ENCODE assay signal across 8 cellular contexts in genomic region chr19:1507192-1507660, GRCh38. TPM values are rescaled to one million over a fixed set of nuclear protein-coding genes. Genes with fewer than 3 reads are reported as not detected.
DNase-seq lines count a peak whose midpoint lies in the region; ATAC-seq, FAIRE-seq and TF ChIP-seq lines count a peak whose summit lies in the region.
"Had no signal": no experiment of that assay in that cellular context is flagged by ENCODE, and none has a peak within 500 bp of the region (broad histone marks: within the 10 kb centered on the region; RNA-seq: fewer than 3 reads in every experiment).

No MANE protein-coding gene starts in this region.

- CTCF ChIA-PET in CD4-positive, alpha-beta T cell (lab: Charles Lee), result no interaction called here
- CTCF ChIA-PET in naive thymus-derived CD4-positive, alpha-beta T cell (lab: Charles Lee), result no interaction called here

- peaks cover 29% of the 10 kb centered on the region for H3K27me3 Mint-ChIP-seq in CD4-positive, alpha-beta T cell
- H3K27me3 Mint-ChIP-seq in astrocyte (ENCODE audit: low read depth, unreplicated experiment), result peaks cover 5% of the 10 kb centered on the region
- peaks cover 0 to 42% (median 4%) of the 10 kb centered on the region in 5 donors for H3K27me3 Mint-ChIP-seq in naive thymus-derived CD4-positive, alpha-beta T cell

- peak overlapping the region; percentile 87 for H3K27ac Mint-ChIP-seq in CD4-positive, alpha-beta T cell
- peak overlapping the region; percentile 88 for H3K27ac Mint-ChIP-seq in astrocyte (ENCODE audit: unreplicated experiment)
- peak overlapping the region in 5 of 9 donors; percentile 91 to 96 (median 94) for H3K27ac Mint-ChIP-seq in naive thymus-derived CD4-positive, alpha-beta T cell

- no peaks in the 10 kb centered on the region for H3K79me2 ChIP-seq in astrocyte (ENCODE audit: insufficient read depth, low read length)

- FAIRE-seq in astrocyte (lab: Jason Lieb, UNC), result no peak

- H3K36me3 Mint-ChIP-seq in CD4-positive, alpha-beta T cell (ENCODE audit: low read depth), result no peaks in the 10 kb centered on the region
- peaks cover 7% of the 10 kb centered on the region for H3K36me3 Mint-ChIP-seq in astrocyte (ENCODE audit: low read depth, unreplicated experiment)
- H3K36me3 Mint-ChIP-seq in naive thymus-derived CD4-positive, alpha-beta T cell, result peaks cover 0 to 3% (median 0%) of the 10 kb centered on the region in 5 donors

- H3K36me3 ChIP-seq in astrocyte (ENCODE audit: insufficient read depth, low read length), result no peaks in the 10 kb centered on the region
- H3K36me3 ChIP-seq in naive thymus-derived CD4-positive, alpha-beta T cell (ENCODE audit: control insufficient read depth in 2 of 3, insufficient read depth in 3 of 3, low read length in 3 of 3), result no peaks in the 10 kb centered on the region

- H2AFZ ChIP-seq in astrocyte (ENCODE audit: low read depth, low read length), result peak overlapping the region; percentile 35

- peaks cover 25% of the 10 kb centered on the region for H3K4me1 Mint-ChIP-seq in CD4-positive, alpha-beta T cell (ENCODE audit: low read depth)
- H3K4me1 Mint-ChIP-seq in astrocyte (ENCODE audit: low read depth, unreplicated experiment), result no peaks in the 10 kb centered on the region
- H3K4me1 Mint-ChIP-seq in naive thymus-derived CD4-positive, alpha-beta T cell, result peaks cover 7 to 36% (median 25%) of the 10 kb centered on the region in 7 donors

- H3K4me2 ChIP-seq in astrocyte (ENCODE audit: low read length), result peak overlapping the region; percentile 86

- ATAC-seq in CD4-positive, alpha-beta T cell (ENCODE audit: poor library complexity), result no peak
- ATAC-seq in naive thymus-derived CD4-positive, alpha-beta T cell, result no peak
- no peak for ATAC-seq in HG03025 (IDR thresholded peaks at IDR 0.05; ENCODE audit: low FRiP score, unreplicated experiment)

- H3K4me1 ChIP-seq in astrocyte (ENCODE audit: insufficient read depth, low read length), result no peaks in the 10 kb centered on the region
- peaks cover 4 to 12% of the 10 kb centered on the region in 2 donors for H3K4me1 ChIP-seq in naive thymus-derived CD4-positive, alpha-beta T cell (ENCODE audit: control insufficient read depth in 2 of 2, insufficient read depth in 2 of 2, low read length in 2 of 2)

- H3K9me3 ChIP-seq in CD4-positive, alpha-beta T cell (ENCODE audit: control insufficient read depth, low read length), result no peaks in the 10 kb centered on the region
- peaks cover 5% of the 10 kb centered on the region for H3K9me3 ChIP-seq in astrocyte (ENCODE audit: insufficient read depth, low read depth, low read length)
- no peaks in the 10 kb centered on the region for H3K9me3 ChIP-seq in naive thymus-derived CD4-positive, alpha-beta T cell (ENCODE audit: control insufficient read depth in 2 of 3, low read length in 3 of 3)

- no peak for DNase-seq in CD4-positive, alpha-beta T cell
- DNase-seq in astrocyte (ENCODE audit: low read depth), result no peak
- DNase-seq in naive thymus-derived CD4-positive, alpha-beta T cell, result no peak
- DNase-seq in NCI-H510A (lab: John Stamatoyannopoulos, UW), result no peak
- DNase-seq in activated T-cell treated with anti-CD3 and anti-CD28 coated beads, Interleukin-2, amount 50 U/mL, for 48 hours, result no peak

- H3K9ac ChIP-seq in astrocyte (ENCODE audit: low read length), result no peak overlapping the region

- H3K9me3 Mint-ChIP-seq in CD4-positive, alpha-beta T cell, result no peaks in the 10 kb centered on the region
- H3K9me3 Mint-ChIP-seq in astrocyte (ENCODE audit: unreplicated experiment), result peaks cover 8% of the 10 kb centered on the region
- H3K9me3 Mint-ChIP-seq in naive thymus-derived CD4-positive, alpha-beta T cell, result peaks cover 0 to 5% (median 0%) of the 10 kb centered on the region in 11 donors
- H3K9me3 Mint-ChIP-seq: stimulated activated naive CD8-positive, alpha-beta T cell treated with anti-CD3 and anti-CD28 coated beads, Interleukin-15, Interleukin-2, amounts not matched to agents 100 ng/mL and 50 ng/mL, for 24 hours had no signal

- POLR2A ChIA-PET in CD4-positive, alpha-beta T cell (lab: Charles Lee), result no interaction called here
- POLR2A ChIA-PET in naive thymus-derived CD4-positive, alpha-beta T cell (lab: Charles Lee), result no interaction called here

- no peaks in the 10 kb centered on the region for H4K20me1 ChIP-seq in astrocyte (ENCODE audit: insufficient read depth, low read length)

- intact Hi-C loops in CD4-positive, alpha-beta T cell (cut with DNase I, micrococcal nuclease), result loop anchor here in 1 of 2 experiments (1.0 kb wide), 1 partner anchor 17 kb away; the partner anchor contains the start of gene PCSK4
- intact Hi-C loops in naive thymus-derived CD4-positive, alpha-beta T cell (cut with micrococcal nuclease), result loop anchor here (1.0 kb wide), 4 partner anchors 17 to 100 kb away; partner anchors contain the start of genes PCSK4 (in 2 of the 2), C19orf25 (in 1 of the 2), DAZAP1 (in 1 of the 2) and MBD3 (in 1 of the 2)

- peaks cover 13% of the 10 kb centered on the region for H3K27me3 ChIP-seq in CD4-positive, alpha-beta T cell (ENCODE audit: control insufficient read depth, insufficient read depth, low read length)
- peaks cover 18% of the 10 kb centered on the region for H3K27me3 ChIP-seq in astrocyte (ENCODE audit: insufficient read depth, low read length)
- peaks cover 0 to 5% of the 10 kb centered on the region in 2 donors for H3K27me3 ChIP-seq in naive thymus-derived CD4-positive, alpha-beta T cell (ENCODE audit: control insufficient read depth in 2 of 2, insufficient read depth in 2 of 2, low read length in 2 of 2)

- H3K27ac ChIP-seq in CD4-positive, alpha-beta T cell (ENCODE audit: low read depth, low read length), result no peak overlapping the region
- H3K27ac ChIP-seq in astrocyte (ENCODE audit: low read depth, low read length), result peak overlapping the region; percentile 9
- peak overlapping the region; percentile 66 for H3K27ac ChIP-seq in naive thymus-derived CD4-positive, alpha-beta T cell (ENCODE audit: low read depth, low read length)

- no peak for TF ChIP-seq CTCF in CD4-positive, alpha-beta T cell (IDR thresholded peaks at IDR 0.05)
- no peak for TF ChIP-seq CTCF in astrocyte (IDR thresholded peaks at IDR 0.05; ENCODE audit: insufficient read depth, low read depth, low read length)

- H3K4me3 ChIP-seq in astrocyte (ENCODE audit: insufficient read depth, low read depth, low read length), result no peak overlapping the region
- H3K4me3 ChIP-seq in naive thymus-derived CD4-positive, alpha-beta T cell (ENCODE audit: low read length), result peak overlapping the region; percentile 48

- H3K4me3 Mint-ChIP-seq in CD4-positive, alpha-beta T cell, result no peak overlapping the region
- H3K4me3 Mint-ChIP-seq in astrocyte (ENCODE audit: unreplicated experiment), result peak overlapping the region; percentile 84
- peak overlapping the region in 5 of 10 donors; percentile 84 to 91 (median 87) for H3K4me3 Mint-ChIP-seq in naive thymus-derived CD4-positive, alpha-beta T cell

RNA-seq across cellular contexts. Expression of gene ADAMTSL5, which starts 5.6 kb away (rescaled TPM):
- 1 to 10 TPM; 4.3 to 5.7 TPM for total RNA-seq in CD4-positive, alpha-beta T cell
- total RNA-seq in astrocyte, result 4.7 and 5.5 TPM in 2 replicates
- 1 to 10 TPM; 3.6 to 9.9 (median 6.0) TPM for total RNA-seq in naive thymus-derived CD4-positive, alpha-beta T cell
- 1 to 10 TPM; 4.3 to 4.8 TPM for polyA plus RNA-seq in naive thymus-derived CD4-positive, alpha-beta T cell

RNA-seq across cellular contexts. Expression of gene REEP6, which starts 16.2 kb away (rescaled TPM):
- total RNA-seq in CD4-positive, alpha-beta T cell, result 1 to 10 TPM; 2.2 to 2.8 TPM
- total RNA-seq in astrocyte, result 5.7 and 6.6 TPM in 2 replicates
- 1 to 10 TPM; 1.6 to 5.3 (median 4.4) TPM for total RNA-seq in naive thymus-derived CD4-positive, alpha-beta T cell
- polyA plus RNA-seq in naive thymus-derived CD4-positive, alpha-beta T cell, result 1 to 10 TPM; 5.6 to 7.2 TPM

RNA-seq across cellular contexts. Expression of gene PLK5, which starts 16.7 kb away (rescaled TPM):
- under 1 TPM in 1 of 2 experiments, not detected in 1; 0.14 TPM for total RNA-seq in CD4-positive, alpha-beta T cell
- total RNA-seq in astrocyte, result 0.09 TPM in 1 of 2 replicates, not detected in the other
- not detected for total RNA-seq in naive thymus-derived CD4-positive, alpha-beta T cell
- not detected for polyA plus RNA-seq in naive thymus-derived CD4-positive, alpha-beta T cell
- total RNA-seq: activated CD4-positive, alpha-beta T cell treated with anti-CD3 and anti-CD28 coated beads, Interleukin-2, amount 10 ng/mL, durations not matched to agents 24 days and 14 days had no signal

RNA-seq across cellular contexts. Expression of gene PCSK4, which starts 17.1 kb away (rescaled TPM):
- total RNA-seq in CD4-positive, alpha-beta T cell, result 1 to 10 TPM; 4.2 to 5.2 TPM
- 2.7 and 3.9 TPM in 2 replicates for total RNA-seq in astrocyte
- 10 to 100 TPM in 1 of 5 experiments, 1 to 10 TPM in 3, under 1 TPM in 1; 0.87 to 10.8 (median 7.8) TPM for total RNA-seq in naive thymus-derived CD4-positive, alpha-beta T cell
- polyA plus RNA-seq in naive thymus-derived CD4-positive, alpha-beta T cell, result under 1 TPM; 0.64 to 0.72 TPM

RNA-seq across cellular contexts. Expression of gene C19orf25, which starts 28.2 kb away (rescaled TPM):
- 10 to 100 TPM; 14.9 to 15.8 TPM for total RNA-seq in CD4-positive, alpha-beta T cell
- 30.2 and 32.4 TPM in 2 replicates for total RNA-seq in astrocyte
- 10 to 100 TPM; 24.2 to 64.5 (median 44.6) TPM for total RNA-seq in naive thymus-derived CD4-positive, alpha-beta T cell
- 10 to 100 TPM; 43.6 to 69.8 TPM for polyA plus RNA-seq in naive thymus-derived CD4-positive, alpha-beta T cell
